Comparison of ENCODE assay signal across 22 cellular contexts in genomic region chr2:152376968-152377367, GRCh38.
"Had no signal": no experiment of that assay in that cellular context is flagged by ENCODE, and none has a peak within 500 bp of the region (broad histone marks: within the 10 kb centered on the region; RNA-seq: fewer than 3 reads in every experiment).

No MANE protein-coding gene starts in this region.

- H3K27ac ChIP-seq: body of pancreas, hepatocyte, ovary, psoas muscle, right lobe of liver, suprapubic skin had no signal

- H2AFZ ChIP-seq: hepatocyte had no signal

- H3K4me1 Mint-ChIP-seq: naive thymus-derived CD8-positive, alpha-beta T cell; stimulated activated naive CD8-positive, alpha-beta T cell treated with anti-CD3 and anti-CD28 coated beads, Interleukin-15, amount 100 ng/mL, for 72 hours had no signal

- H3K4me3 Mint-ChIP-seq: activated naive CD4-positive, alpha-beta T cell treated with anti-CD3 and anti-CD28 coated beads for 36 hours; activated T-cell treated with anti-CD3 and anti-CD28 coated beads, Interleukin-2, amount 50 U/mL, for 4 hours; naive thymus-derived CD8-positive, alpha-beta T cell; stimulated activated naive CD8-positive, alpha-beta T cell treated with anti-CD3 and anti-CD28 coated beads, Interleukin-15, amount 100 ng/mL, for 72 hours had no signal

- H3K4me2 ChIP-seq: hepatocyte had no signal

- H3K4me1 ChIP-seq: right lobe of liver had no signal

- DNase-seq: activated CD4-positive, alpha-beta T cell treated with anti-CD3 and anti-CD28 coated beads for 48 hours; activated CD4-positive, CD25-positive, alpha-beta regulatory T cell; activated CD8-positive, alpha-beta memory T cell treated with anti-CD3 and anti-CD28 coated beads, Interleukin-2, amount 50 U/mL, for 4 hours; activated naive CD4-positive, alpha-beta T cell treated with anti-CD3 and anti-CD28 coated beads for 36 hours; activated T-cell treated with anti-CD3 and anti-CD28 coated beads, Interleukin-2, amount 50 U/mL, for 4 hours; caudate nucleus; left cardiac atrium; naive thymus-derived CD8-positive, alpha-beta T cell; psoas muscle; right lobe of liver; small intestine; stimulated activated CD4-positive, alpha-beta T cell treated with anti-CD3 and anti-CD28 coated beads, Interleukin-15, amount 100 ng/mL, for 24 hours; stimulated activated CD4-positive, alpha-beta T cell treated with anti-CD3 and anti-CD28 coated beads, Interleukin-2, amount 100 ng/mL, for 48 hours; stimulated activated naive CD8-positive, alpha-beta T cell treated with anti-CD3 and anti-CD28 coated beads, Interleukin-15, amount 100 ng/mL, for 72 hours; T-helper 1 cell; T-helper 9 cell had no signal

- H3K27me3 ChIP-seq: body of pancreas, hepatocyte, ovary, right lobe of liver, suprapubic skin had no signal

- H3K36me3 ChIP-seq: ovary, right lobe of liver, suprapubic skin had no signal

- H3K4me3 ChIP-seq: body of pancreas, hepatocyte, ovary, psoas muscle, right lobe of liver, suprapubic skin had no signal

- FAIRE-seq: colon, endometrium, small intestine had no signal

- H3K27ac Mint-ChIP-seq: activated naive CD4-positive, alpha-beta T cell treated with anti-CD3 and anti-CD28 coated beads for 36 hours; naive thymus-derived CD8-positive, alpha-beta T cell; stimulated activated naive CD8-positive, alpha-beta T cell treated with anti-CD3 and anti-CD28 coated beads, Interleukin-15, amount 100 ng/mL, for 72 hours had no signal

- H3K9me3 Mint-ChIP-seq: activated naive CD4-positive, alpha-beta T cell treated with anti-CD3 and anti-CD28 coated beads for 36 hours; activated T-cell treated with anti-CD3 and anti-CD28 coated beads, Interleukin-2, amount 50 U/mL, for 4 hours; naive thymus-derived CD8-positive, alpha-beta T cell; stimulated activated naive CD8-positive, alpha-beta T cell treated with anti-CD3 and anti-CD28 coated beads, Interleukin-15, amount 100 ng/mL, for 72 hours had no signal

- H3K9me3 ChIP-seq: body of pancreas, ovary, psoas muscle, right lobe of liver, suprapubic skin had no signal

- H3K36me3 Mint-ChIP-seq: naive thymus-derived CD8-positive, alpha-beta T cell had no signal

- ATAC-seq: activated T-cell treated with anti-CD3 and anti-CD28 coated beads, Interleukin-2, amount 50 U/mL, for 4 hours; body of pancreas; left cardiac atrium; naive thymus-derived CD8-positive, alpha-beta T cell; psoas muscle; right lobe of liver; stimulated activated naive CD8-positive, alpha-beta T cell treated with anti-CD3 and anti-CD28 coated beads, Interleukin-15, amount 100 ng/mL, for 72 hours had no signal
